In genomic region chr6:66675906-66676305, GRCh38 we compare ENCODE assay signal across 29 cellular contexts.
"Had no signal": no experiment of that assay in that cellular context is flagged by ENCODE, and none has a peak within 500 bp of the region (broad histone marks: within the 10 kb centered on the region; RNA-seq: fewer than 3 reads in every experiment).

No MANE protein-coding gene starts in this region.

- H3K27me3 Mint-ChIP-seq: naive thymus-derived CD8-positive, alpha-beta T cell; progenitor cell of endocrine pancreas; stimulated activated memory B cell treated with anti-CD40 and anti-IgM and Interleukin-4, amounts not matched to agents 10 μg/mL and 1 μg/mL and 100 μg/mL, for 72 hours; stimulated activated naive CD8-positive, alpha-beta T cell treated with anti-CD3 and anti-CD28 coated beads, Interleukin-15, amount 100 ng/mL, for 72 hours; type B pancreatic cell had no signal

- H3K9ac ChIP-seq: neural progenitor cell, parathyroid adenoma had no signal

- H3K4me3 ChIP-seq: left lung, lower lobe of right lung, neural progenitor cell, right atrium auricular region, right lobe of liver, smooth muscle cell, tibial nerve, vagina had no signal

- FAIRE-seq: islet of Langerhans, kidney had no signal

- H3K9me3 ChIP-seq: left lung, lower lobe of right lung, neutrophil, right atrium auricular region, right lobe of liver, tibial nerve, vagina had no signal

- H3K36me3 ChIP-seq: left lung, lower lobe of right lung, neural progenitor cell, neutrophil, right atrium auricular region, right lobe of liver, tibial nerve, vagina had no signal

- DNase-seq: hippocampal formation; kidney; left colon; left lung; lower lobe of right lung; mammary epithelial cell; mesenchymal stem cell; naive thymus-derived CD8-positive, alpha-beta T cell; occipital lobe; right lobe of liver; stimulated activated CD4-positive, alpha-beta T cell treated with anti-CD3 and anti-CD28 coated beads, Interleukin-1b, Interleukin-23, amount 100 ng/mL, for 48 hours; stimulated activated CD4-positive, alpha-beta T cell treated with anti-CD3 and anti-CD28 coated beads, Interleukin-2, amount 100 ng/mL, for 48 hours; stimulated activated CD4-positive, alpha-beta T cell treated with anti-CD3 and anti-CD28 coated beads, Interleukin-4, amount 100 ng/mL, for 4 hours; stimulated activated CD8-positive, alpha-beta memory T cell treated with anti-CD3 and anti-CD28 coated beads, Interleukin-4, amount 100 ng/mL, for 48 hours; stimulated activated naive CD4-positive, alpha-beta T cell treated with Interleukin-2 at 50 U/mL for 16 hours; stimulated activated naive CD8-positive, alpha-beta T cell treated with anti-CD3 and anti-CD28 coated beads, Interleukin-15, amount 100 ng/mL, for 72 hours; substantia nigra had no signal

- H3K9me3 Mint-ChIP-seq: nephron; stimulated activated memory B cell treated with anti-CD40 and anti-IgM and Interleukin-4, amounts not matched to agents 10 μg/mL and 1 μg/mL and 100 μg/mL, for 72 hours; type B pancreatic cell had no signal

- H3K27me3 ChIP-seq: left lung, neural progenitor cell, neutrophil, right atrium auricular region, right lobe of liver, tibial nerve, vagina had no signal

- H3K27ac Mint-ChIP-seq: naive thymus-derived CD8-positive, alpha-beta T cell; nephron; neural progenitor cell; progenitor cell of endocrine pancreas; stimulated activated memory B cell treated with anti-CD40 and anti-IgM and Interleukin-4, amounts not matched to agents 10 μg/mL and 1 μg/mL and 100 μg/mL, for 72 hours; stimulated activated naive CD8-positive, alpha-beta T cell treated with anti-CD3 and anti-CD28 coated beads, Interleukin-15, amount 100 ng/mL, for 72 hours; type B pancreatic cell had no signal

- H3K4me3 Mint-ChIP-seq: naive thymus-derived CD8-positive, alpha-beta T cell; nephron; neural progenitor cell; stimulated activated memory B cell treated with anti-CD40 and anti-IgM and Interleukin-4, amounts not matched to agents 10 μg/mL and 1 μg/mL and 100 μg/mL, for 72 hours; stimulated activated naive CD8-positive, alpha-beta T cell treated with anti-CD3 and anti-CD28 coated beads, Interleukin-15, amount 100 ng/mL, for 72 hours; type B pancreatic cell had no signal

- H3K4me1 ChIP-seq: left lung, lower lobe of right lung, neural progenitor cell, parathyroid adenoma, right atrium auricular region, right lobe of liver, tibial nerve, vagina had no signal

- H3K4me1 Mint-ChIP-seq: naive thymus-derived CD8-positive, alpha-beta T cell; nephron; neural progenitor cell; stimulated activated memory B cell treated with anti-CD40 and anti-IgM and Interleukin-4, amounts not matched to agents 10 μg/mL and 1 μg/mL and 100 μg/mL, for 72 hours; stimulated activated naive CD8-positive, alpha-beta T cell treated with anti-CD3 and anti-CD28 coated beads, Interleukin-15, amount 100 ng/mL, for 72 hours had no signal

- H3K36me3 Mint-ChIP-seq: naive thymus-derived CD8-positive, alpha-beta T cell; neural progenitor cell; stimulated activated memory B cell treated with anti-CD40 and anti-IgM and Interleukin-4, amounts not matched to agents 10 μg/mL and 1 μg/mL and 100 μg/mL, for 72 hours; type B pancreatic cell had no signal

- H3K27ac ChIP-seq: left lung, lower lobe of right lung, neural progenitor cell, neutrophil, parathyroid adenoma, right atrium auricular region, right lobe of liver, tibial nerve, vagina had no signal
